ENCODE assay signal across 15 cellular contexts in genomic region chr2:101817488-101817887, GRCh38.
DNase-seq lines count a peak whose midpoint lies in the region; ATAC-seq and TF ChIP-seq lines count a peak whose summit lies in the region.
"Had no signal": no experiment of that assay in that cellular context is flagged by ENCODE, and none has a peak within 500 bp of the region (broad histone marks: within the 10 kb centered on the region; RNA-seq: fewer than 3 reads in every experiment).

No MANE protein-coding gene starts in this region.

- H3K4me1 ChIP-seq in CD4-positive, alpha-beta memory T cell (ENCODE audit: insufficient read depth, low read length), result peaks cover 71% of the 10 kb centered on the region
- peaks cover 0 to 61% (median 40%) of the 10 kb centered on the region in 4 donors for H3K4me1 ChIP-seq in sigmoid colon

- peaks cover 55 to 89% (median 71%) of the 10 kb centered on the region in 4 donors for H3K4me1 Mint-ChIP-seq in CD4-positive, alpha-beta memory T cell
- H3K4me1 Mint-ChIP-seq in osteocyte (ENCODE audit: unreplicated experiment), result peaks cover 83% of the 10 kb centered on the region

- DNase-seq in CD4-positive, alpha-beta memory T cell, result no peak
- DNase-seq in NCI-H526 (lab: John Stamatoyannopoulos, UW) (peak; percentile 48 to 76), epithelial cell of prostate (ENCODE audit: low read depth, low spot score) (no peak), osteocyte (ENCODE audit: extremely low spot score, unreplicated experiment) (no peak), sigmoid colon (no peak), cerebellar cortex (ENCODE audit: low spot score) (no peak)
- DNase-seq in activated CD8-positive, alpha-beta memory T cell treated with anti-CD3 and anti-CD28 coated beads, Interleukin-2, amount 50 U/mL, for 48 hours, result no peak
- DNase-seq: activated CD4-positive, CD25-positive, alpha-beta regulatory T cell; activated CD8-positive, alpha-beta memory T cell treated with anti-CD3 and anti-CD28 coated beads for 24 hours; COR-L47; dermis blood vessel endothelial cell; SK-N-SH had no signal

- no peak for ATAC-seq in GM18909 (IDR thresholded peaks at IDR 0.05; ENCODE audit: poor library complexity, unreplicated experiment)
- ATAC-seq: activated naive CD4-positive, alpha-beta T cell treated with anti-CD3 and anti-CD28 coated beads, Interleukin-2, amount 50 U/mL, for 72 hours; Panc1 had no signal

- no peaks in the 10 kb centered on the region for H3K27me3 ChIP-seq in CD4-positive, alpha-beta memory T cell (ENCODE audit: insufficient read depth, low read length)
- no peaks in the 10 kb centered on the region for H3K27me3 ChIP-seq in sigmoid colon

- H3K27me3 Mint-ChIP-seq in CD4-positive, alpha-beta memory T cell, result no peaks in the 10 kb centered on the region
- no peaks in the 10 kb centered on the region for H3K27me3 Mint-ChIP-seq in osteocyte (ENCODE audit: unreplicated experiment)

- H3K36me3 Mint-ChIP-seq in CD4-positive, alpha-beta memory T cell, result peaks cover 0 to 2% of the 10 kb centered on the region in 2 donors
- H3K36me3 Mint-ChIP-seq in osteocyte (ENCODE audit: unreplicated experiment), result no peaks in the 10 kb centered on the region

- 93 to 97% methylated on average over 6 of the region's 6 CpGs for WGBS in sigmoid colon, 2 donors

- CTCF ChIA-PET in CD4-positive, alpha-beta memory T cell (lab: Charles Lee; ENCODE audit: partially characterized antibody), result interaction anchor here (1.8 to 2.0 kb wide), 2 partner anchors 11 to 14 kb away, joined by 4 to 7 read pairs; no protein-coding TSS in a partner anchor

- peak overlapping the region in 1 of 8 donors; percentile 41 for H3K4me3 Mint-ChIP-seq in CD4-positive, alpha-beta memory T cell
- no peak overlapping the region for H3K4me3 Mint-ChIP-seq in osteocyte (ENCODE audit: unreplicated experiment)

- intact Hi-C loops in CD4-positive, alpha-beta memory T cell (cut with micrococcal nuclease), result no loop called here
- intact Hi-C loops in sigmoid colon (cut with DNase I), result no loop called here

- H3K27ac ChIP-seq in CD4-positive, alpha-beta memory T cell (ENCODE audit: low read depth, low read length), result no peak overlapping the region
- peak overlapping the region; percentile 81 for H3K27ac ChIP-seq in epithelial cell of prostate
- H3K27ac ChIP-seq in sigmoid colon, result no peak overlapping the region

- H3K27ac Mint-ChIP-seq in CD4-positive, alpha-beta memory T cell, result peak overlapping the region; percentile 13 to 76 (median 42)
- peak overlapping the region; percentile 33 for H3K27ac Mint-ChIP-seq in osteocyte (ENCODE audit: unreplicated experiment)
- H3K27ac Mint-ChIP-seq: activated naive CD4-positive, alpha-beta T cell treated with anti-CD3 and anti-CD28 coated beads, Interleukin-2, amount 50 U/mL, for 72 hours had no signal

- no peaks in the 10 kb centered on the region for H3K9me3 ChIP-seq in CD4-positive, alpha-beta memory T cell (ENCODE audit: control insufficient read depth in 1 of 2, low read length in 2 of 2)
- no peaks in the 10 kb centered on the region for H3K9me3 ChIP-seq in sigmoid colon
- H3K9me3 ChIP-seq: SK-N-SH had no signal

- TF ChIP-seq CTCF in osteocyte (IDR thresholded peaks at IDR 0.05) (no peak), sigmoid colon (IDR thresholded peaks at IDR 0.05) (no peak)

- TF ChIP-seq POLR2A in sigmoid colon (IDR thresholded peaks at IDR 0.05), result no peak

- H3K4me3 ChIP-seq in CD4-positive, alpha-beta memory T cell (ENCODE audit: low read length in 2 of 2), result no peak overlapping the region
- H3K4me3 ChIP-seq in sigmoid colon, result no peak overlapping the region

- POLR2A ChIA-PET in CD4-positive, alpha-beta memory T cell (lab: Charles Lee; ENCODE audit: partially characterized antibody), result no interaction called here

- no peak for TF ChIP-seq EP300 in sigmoid colon (IDR thresholded peaks at IDR 0.05)

- no peaks in the 10 kb centered on the region for H3K36me3 ChIP-seq in CD4-positive, alpha-beta memory T cell (ENCODE audit: insufficient read depth, low read length)
- no peaks in the 10 kb centered on the region for H3K36me3 ChIP-seq in sigmoid colon

- no peaks in the 10 kb centered on the region for H3K9me3 Mint-ChIP-seq in CD4-positive, alpha-beta memory T cell
- H3K9me3 Mint-ChIP-seq in osteocyte (ENCODE audit: unreplicated experiment), result no peaks in the 10 kb centered on the region
- H3K9me3 Mint-ChIP-seq: activated naive CD4-positive, alpha-beta T cell treated with anti-CD3 and anti-CD28 coated beads, Interleukin-2, amount 50 U/mL, for 72 hours had no signal

Comparison
In these comparisons a context has a peak if more than half of its experiments do, and no peak if none do; other contexts are left out.
1. DNase-seq: peak in NCI-H526 (2 of 2); none in CD4-positive, alpha-beta memory T cell (0 of 5), epithelial cell of prostate (single experiment), osteocyte (single experiment), sigmoid colon (single experiment), cerebellar cortex (single experiment) and activated CD8-positive, alpha-beta memory T cell treated with anti-CD3 and anti-CD28 coated beads, Interleukin-2, amount 50 U/mL, for 48 hours (single experiment).